8 cellular contexts compared by ENCODE assay signal in the genomic region with DNA sequence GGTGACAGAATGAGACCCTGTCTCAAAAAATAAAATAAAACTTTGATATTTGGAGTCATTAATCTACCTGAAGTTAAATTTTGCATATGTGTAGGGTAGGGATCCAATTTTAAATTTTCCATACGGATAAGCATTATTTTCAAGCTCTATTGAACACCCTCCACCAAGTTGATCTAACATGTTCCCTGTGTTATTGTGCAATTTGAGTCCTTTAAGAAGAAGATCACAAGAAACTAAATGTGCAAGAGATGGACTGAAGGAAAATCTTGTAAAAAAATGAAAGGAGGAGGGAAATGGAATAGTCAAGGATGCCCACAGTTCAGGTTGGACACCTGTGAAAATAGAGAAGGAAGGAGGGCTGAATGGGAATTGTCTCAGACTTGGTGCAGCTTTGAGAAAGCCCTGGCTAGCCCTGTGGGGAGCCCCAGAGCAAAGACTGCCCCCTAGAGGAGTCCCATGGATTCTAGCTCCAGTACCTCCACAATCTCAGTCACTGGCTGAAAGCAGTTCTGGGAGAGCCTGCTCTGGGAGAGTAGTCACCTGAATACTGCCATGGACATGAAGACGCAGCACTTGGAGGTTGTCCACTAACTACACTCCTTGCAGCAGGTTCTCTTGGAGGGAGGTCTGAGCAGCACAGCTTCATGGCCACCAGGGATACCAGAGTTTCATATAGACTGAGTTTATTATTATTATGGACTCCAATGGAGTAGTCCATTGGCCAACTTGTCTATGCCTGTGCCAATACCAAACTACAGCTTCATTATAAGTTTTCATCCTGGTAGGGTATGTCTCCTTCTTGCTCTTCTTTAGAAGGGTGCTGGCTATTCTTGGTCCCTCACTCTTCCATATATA. TPM values are rescaled to one million over a fixed set of nuclear protein-coding genes. Genes with fewer than 3 reads are reported as not detected.
DNase-seq lines count a peak whose midpoint lies in the region; ATAC-seq and TF ChIP-seq lines count a peak whose summit lies in the region.

No MANE protein-coding gene starts in this region.

- TF ChIP-seq CTCF in AG09309 (IDR thresholded peaks at IDR 0.05; ENCODE audit: control insufficient read depth, insufficient read depth, low read depth, low read length, missing control alignments) (peak; percentile 68), smooth muscle cell (IDR thresholded peaks at IDR 0.05; ENCODE audit: borderline replicate concordance, insufficient read depth, poor library complexity, severe bottlenecking) (peak; percentile 11)

- H3K4me1 ChIP-seq in smooth muscle cell (ENCODE audit: low read depth) = no peaks in the 10 kb centered on the region

- H3K79me2 ChIP-seq in smooth muscle cell (ENCODE audit: low read depth) = no peaks in the 10 kb centered on the region

- no peaks in the 10 kb centered on the region for H3F3A ChIP-seq in smooth muscle cell (ENCODE audit: low read depth)

- H3K36me3 ChIP-seq in smooth muscle cell (ENCODE audit: low read depth) = no peaks in the 10 kb centered on the region

- 74% methylated on average over 2 of the region's 2 CpGs for WGBS in smooth muscle cell (ENCODE audit: low lambda C conversion rate)

- intact Hi-C loops in posterior vena cava (cut with DNase I) = loop anchor here in 1 of 2 donors (10.0 kb wide), 1 partner anchor 262 kb away; no protein-coding TSS in a partner anchor

- H3K27me3 ChIP-seq in smooth muscle cell (ENCODE audit: low read depth) = no peaks in the 10 kb centered on the region

- H3K4me2 ChIP-seq in smooth muscle cell = no peak overlapping the region

- no peak overlapping the region for H2AFZ ChIP-seq in smooth muscle cell (ENCODE audit: low read depth)

- no peaks in the 10 kb centered on the region for H3K9me3 ChIP-seq in smooth muscle cell (replicated peaks; ENCODE audit: low read depth)

- ATAC-seq in GM19463 (IDR thresholded peaks at IDR 0.05; ENCODE audit: unreplicated experiment) = peak; percentile 48

- no peak overlapping the region for H3K27ac ChIP-seq in smooth muscle cell (ENCODE audit: low read depth)

- no peaks in the 10 kb centered on the region for H4K20me1 ChIP-seq in smooth muscle cell (ENCODE audit: low read depth)

- H3K9ac ChIP-seq in smooth muscle cell (ENCODE audit: low read depth) = no peak overlapping the region

- H3K4me3 ChIP-seq in AG09309 (ENCODE audit: control insufficient read depth, low read depth, low read length) (no peak overlapping the region), smooth muscle cell (no peak overlapping the region)

- no peak for TF ChIP-seq POLR2A in erythroblast (IDR thresholded peaks at IDR 0.05; ENCODE audit: low read length)

- no peak for DNase-seq in AG09309 (ENCODE audit: low read depth)
- peak; percentile 59 for DNase-seq in SKM-1 treated with dmso at 0.1 percent for 144 hours (lab: John Stamatoyannopoulos, UW; ENCODE audit: unreplicated experiment)
- peak; percentile 37 to 60 for DNase-seq in erythroblast (lab: John Stamatoyannopoulos, UW)
- no peak for DNase-seq in smooth muscle cell (lab: John Stamatoyannopoulos, UW; ENCODE audit: unreplicated experiment)
- no peak for DNase-seq in NCI-H345 treated with DMSO at 0.1 percent for 48 hours (lab: John Stamatoyannopoulos, UW; ENCODE audit: unreplicated experiment)
- no peak for DNase-seq in posterior vena cava (ENCODE audit: low spot score)
- DNase-seq in NCI-H2196 (lab: John Stamatoyannopoulos, UW; ENCODE audit: unreplicated experiment) = no peak

RNA-seq across cellular contexts. Expression of a gene that starts 5.7 kb away (rescaled TPM):
- total RNA-seq in smooth muscle cell (117 and 118 TPM in 2 replicates), posterior vena cava (10 to 100 TPM; 78.8 to 90.7 TPM)
- polyA plus RNA-seq in smooth muscle cell = 40.0 and 53.6 TPM in 2 replicates

RNA-seq across cellular contexts. Expression of a gene that starts 48.7 kb away (rescaled TPM):
- total RNA-seq in smooth muscle cell = 24.4 and 25.5 TPM in 2 replicates
- 70.1 and 73.7 TPM in 2 replicates for polyA plus RNA-seq in smooth muscle cell
- total RNA-seq in posterior vena cava = 10 to 100 TPM; 52.6 to 65.2 TPM

RNA-seq across cellular contexts. Expression of a gene that starts 59.9 kb away (rescaled TPM):
- total RNA-seq in smooth muscle cell (72.5 and 81.1 TPM in 2 replicates), posterior vena cava (10 to 100 TPM; 13.5 to 21.0 TPM)
- polyA plus RNA-seq in smooth muscle cell = 31.6 and 40.2 TPM in 2 replicates

Comparison
In these comparisons a context has a peak if more than half of its experiments do, and no peak if none do; other contexts are left out.
1. DNase-seq: peak in SKM-1 treated with dmso at 0.1 percent for 144 hours (single experiment) and erythroblast (2 of 2); none in AG09309 (single experiment), smooth muscle cell (single experiment), NCI-H345 treated with DMSO at 0.1 percent for 48 hours (single experiment), posterior vena cava (single experiment) and NCI-H2196 (single experiment).